Comparison of ENCODE assay signal across 1 cellular context in genomic region chr22:19504900-19505734, GRCh38.
TF ChIP-seq lines count a peak whose summit lies in the region.

No MANE protein-coding gene starts in this region.

TF ChIP-seq in K562, 482 proteins besides CTCF, POLR2A, EP300 and RAD21 (continues in another document):
- TF ChIP-seq ZNF780A (CRISPR knock-in tag; IDR thresholded peaks at IDR 0.05), result no peak
- no peak for TF ChIP-seq KLF10 (CRISPR knock-in tag; IDR thresholded peaks at IDR 0.05)
- no peak for TF ChIP-seq HMG20A (CRISPR knock-in tag; conservative IDR thresholded peaks at IDR 0.05)
- TF ChIP-seq ZNF175 (CRISPR knock-in tag; IDR thresholded peaks at IDR 0.05; ENCODE audit: low read depth), result no peak
- no peak for TF ChIP-seq FOXK1 (CRISPR knock-in tag; IDR thresholded peaks at IDR 0.05; ENCODE audit: borderline replicate concordance)
- TF ChIP-seq ZNF444 (CRISPR knock-in tag; IDR thresholded peaks at IDR 0.05), result no peak
- 0 out of 2 replicates have a peak, but pooled peaks have one; percentile 8 for TF ChIP-seq HDAC6 (IDR thresholded peaks at IDR 0.05; ENCODE audit: low read depth, low read length)
- TF ChIP-seq ETS1 (conservative IDR thresholded peaks at IDR 0.05; ENCODE audit: control insufficient read depth, low read depth, low read length), result no peak; the same call in 1 of the 2 replicates
- no peak for TF ChIP-seq MIER1 (IDR thresholded peaks at IDR 0.05; ENCODE audit: low read depth)
- peak; percentile 55; the same call in 1 of the 2 replicates for TF ChIP-seq POLR2AphosphoS5 (IDR thresholded peaks at IDR 0.05; ENCODE audit: control insufficient read depth, insufficient read depth, low read depth, low read length)
- no peak for TF ChIP-seq CREM (IDR thresholded peaks at IDR 0.05; ENCODE audit: low read depth)
- no peak for TF ChIP-seq CTBP1 (IDR thresholded peaks at IDR 0.05; ENCODE audit: borderline replicate concordance)
- TF ChIP-seq PRMT5 (CRISPR knock-in tag; IDR thresholded peaks at IDR 0.05), result no peak
- no peak for TF ChIP-seq ARID4B (CRISPR knock-in tag; IDR thresholded peaks at IDR 0.05)
- no peak for TF ChIP-seq ZNF561 (CRISPR knock-in tag; conservative IDR thresholded peaks at IDR 0.05)
- TF ChIP-seq JUND (IDR thresholded peaks at IDR 0.05; ENCODE audit: borderline replicate concordance, low read depth, low read length), result no peak
- TF ChIP-seq JUND (tag; IDR thresholded peaks at IDR 0.05; ENCODE audit: borderline replicate concordance, low read depth, low read length), result no peak
- no peak for TF ChIP-seq ZNF584 (CRISPR knock-in tag; IDR thresholded peaks at IDR 0.05; ENCODE audit: low read depth)
- TF ChIP-seq GTF3C2 (IDR thresholded peaks at IDR 0.05; ENCODE audit: borderline replicate concordance, extremely low read depth, insufficient read length), result no peak
- TF ChIP-seq MAX (CRISPR knock-in tag; IDR thresholded peaks at IDR 0.05), result no peak
- no peak for TF ChIP-seq KAT7 (CRISPR knock-in tag; IDR thresholded peaks at IDR 0.05; ENCODE audit: borderline replicate concordance)
- peak; percentile 6; the same call in 1 of the 2 replicates for TF ChIP-seq RBFOX2 (IDR thresholded peaks at IDR 0.05; ENCODE audit: low read depth, low read length)
- TF ChIP-seq ZNF165 (CRISPR knock-in tag; IDR thresholded peaks at IDR 0.05; ENCODE audit: borderline replicate concordance), result no peak
- TF ChIP-seq TBP (optimal IDR thresholded peaks at IDR 0.05; ENCODE audit: low read depth, low read length), result no peak
- TF ChIP-seq TBL1XR1 (IDR thresholded peaks at IDR 0.05; ENCODE audit: low read length in 2 of 2), result peak in 1 of 2 experiments; percentile 33; a peak in 1 of 4 replicates
- no peak for TF ChIP-seq EWSR1 (IDR thresholded peaks at IDR 0.05; ENCODE audit: borderline replicate concordance, low read depth, partially characterized antibody)
- peak; percentile 59; the same call in 1 of the 2 replicates for TF ChIP-seq E2F1 (CRISPR knock-in tag; IDR thresholded peaks at IDR 0.05)
- TF ChIP-seq ZNF740 (CRISPR knock-in tag; IDR thresholded peaks at IDR 0.05), result peak; percentile 67; the same call in 1 of the 2 replicates
- TF ChIP-seq ZNF740 (tag; IDR thresholded peaks at IDR 0.05), result no peak
- no peak for TF ChIP-seq NFYB (IDR thresholded peaks at IDR 0.05; ENCODE audit: extremely low read depth, insufficient read length)
- TF ChIP-seq ATF1 (CRISPR knock-in tag; IDR thresholded peaks at IDR 0.05), result 0 out of 2 replicates have a peak, but pooled peaks have one; percentile 1
- TF ChIP-seq ATF1 (tag; IDR thresholded peaks at IDR 0.05), result no peak
- no peak for TF ChIP-seq ZNF830 (CRISPR knock-in tag; IDR thresholded peaks at IDR 0.05)
- no peak for TF ChIP-seq ZNF398 (CRISPR knock-in tag; IDR thresholded peaks at IDR 0.05)
- TF ChIP-seq ZNF121 (CRISPR knock-in tag; conservative IDR thresholded peaks at IDR 0.05), result no peak
- TF ChIP-seq ID3 (CRISPR knock-in tag; IDR thresholded peaks at IDR 0.05), result no peak
- TF ChIP-seq ID3 (tag; IDR thresholded peaks at IDR 0.05), result no peak
- TF ChIP-seq SUPT5H (IDR thresholded peaks at IDR 0.05), result peak; percentile 19; the same call in 1 of the 2 replicates
- no peak for TF ChIP-seq SNIP1 (IDR thresholded peaks at IDR 0.05; ENCODE audit: low read depth)
- peak; percentile 88; the same call in 1 of the 2 replicates for TF ChIP-seq IRF2 (CRISPR knock-in tag; IDR thresholded peaks at IDR 0.05)
- TF ChIP-seq GABPB1 (CRISPR knock-in tag; IDR thresholded peaks at IDR 0.05), result no peak
- no peak for TF ChIP-seq SREBF1 (IDR thresholded peaks at IDR 0.05; ENCODE audit: borderline replicate concordance, low read depth, low read length)
- no peak for TF ChIP-seq CBX1 (IDR thresholded peaks at IDR 0.05; ENCODE audit: low read depth)
- no peak for TF ChIP-seq BCL6 (CRISPR knock-in tag; IDR thresholded peaks at IDR 0.05)
- TF ChIP-seq PATZ1 (CRISPR knock-in tag; IDR thresholded peaks at IDR 0.05; ENCODE audit: borderline replicate concordance), result no peak
